16 cellular contexts compared by ENCODE assay signal in the genomic region with DNA sequence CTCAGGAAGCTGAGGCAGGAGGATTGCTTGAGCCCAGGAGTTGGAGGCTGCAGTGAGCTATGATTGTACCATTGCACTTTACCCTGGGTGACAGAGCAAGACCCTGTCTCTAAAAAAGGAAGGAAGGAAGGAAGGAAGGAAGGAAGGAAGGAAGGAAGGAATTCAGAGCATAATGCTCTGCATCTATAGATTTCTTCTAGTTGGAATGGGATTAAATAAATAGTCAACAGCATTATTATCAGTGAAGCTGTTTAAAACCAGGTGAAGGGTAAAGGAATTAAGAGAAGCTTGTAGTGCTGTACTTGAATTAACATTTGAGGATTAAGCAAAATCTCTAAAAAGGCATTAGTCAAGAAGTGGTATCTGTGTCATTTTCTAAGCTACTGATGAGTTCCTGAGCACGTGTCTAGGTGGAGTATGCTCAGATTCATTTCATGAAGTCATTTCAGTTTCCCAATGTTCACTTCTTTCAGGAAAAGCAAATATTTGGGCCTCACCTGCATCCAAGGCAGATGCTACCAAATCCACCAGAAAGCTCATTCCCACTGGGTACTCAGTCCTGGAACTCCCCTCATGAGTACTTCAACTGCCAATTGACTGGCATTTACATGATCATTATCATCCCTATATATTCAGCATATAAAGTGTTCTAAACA. TPM values are rescaled to one million over a fixed set of nuclear protein-coding genes. Genes with fewer than 3 reads are reported as not detected.
"Had no signal": no experiment of that assay in that cellular context is flagged by ENCODE, and none has a peak within 500 bp of the region (broad histone marks: within the 10 kb centered on the region; RNA-seq: fewer than 3 reads in every experiment).

No MANE protein-coding gene starts in this region.

- H3K4me3 ChIP-seq: stomach, thyroid gland, vagina had no signal

- H3K4me1 ChIP-seq: thyroid gland had no signal

- H3K9me3 ChIP-seq: stomach, thyroid gland, vagina had no signal

- H3K27me3 ChIP-seq: vagina had no signal

- H3K9ac ChIP-seq: parathyroid adenoma had no signal

- H3K36me3 ChIP-seq: stomach, thyroid gland, vagina had no signal

- H3K79me2 ChIP-seq: parathyroid adenoma had no signal

- DNase-seq: activated B cell treated with CpG ODN at 0.5 μM for 24 hours; activated CD4-positive, alpha-beta T cell treated with anti-CD3 and anti-CD28 coated beads, Interleukin-2, amount 10 ng/mL, durations not matched to agents 24 days and 14 days; activated naive CD4-positive, alpha-beta T cell treated with Interleukin-2 at 50 U/mL for 16 hours; activated naive CD8-positive, alpha-beta T cell treated with anti-CD3 and anti-CD28 coated beads, Interleukin-2, amount 50 U/mL, for 24 hours; central memory CD4-positive, alpha-beta T cell; cortex of kidney; effector CD8-positive, alpha-beta T cell; hippocampal formation; kidney glomerular epithelial cell; midbrain; stimulated activated CD4-positive, alpha-beta T cell treated with anti-CD3 and anti-CD28 coated beads, Interleukin-15, amount 100 ng/mL, for 24 hours; stimulated activated CD4-positive, alpha-beta T cell treated with anti-CD3 and anti-CD28 coated beads, Interleukin-4, amount 100 ng/mL, for 24 hours; stomach; thyroid gland had no signal

- H3K27ac ChIP-seq: parathyroid adenoma, stomach, thyroid gland, vagina had no signal

- ATAC-seq: activated naive CD8-positive, alpha-beta T cell treated with anti-CD3 and anti-CD28 coated beads, Interleukin-2, amount 50 U/mL, for 24 hours had no signal

RNA-seq across cellular contexts. Expression of gene PDE6A, which starts 8.4 kb away (rescaled TPM):
- total RNA-seq: activated B cell treated with CpG ODN at 0.5 μM for 24 hours; activated CD4-positive, alpha-beta T cell treated with anti-CD3 and anti-CD28 coated beads, Interleukin-2, amount 10 ng/mL, durations not matched to agents 24 days and 14 days; thyroid gland had no signal
